Comparison of ENCODE assay signal across 16 cellular contexts in the genomic region with DNA sequence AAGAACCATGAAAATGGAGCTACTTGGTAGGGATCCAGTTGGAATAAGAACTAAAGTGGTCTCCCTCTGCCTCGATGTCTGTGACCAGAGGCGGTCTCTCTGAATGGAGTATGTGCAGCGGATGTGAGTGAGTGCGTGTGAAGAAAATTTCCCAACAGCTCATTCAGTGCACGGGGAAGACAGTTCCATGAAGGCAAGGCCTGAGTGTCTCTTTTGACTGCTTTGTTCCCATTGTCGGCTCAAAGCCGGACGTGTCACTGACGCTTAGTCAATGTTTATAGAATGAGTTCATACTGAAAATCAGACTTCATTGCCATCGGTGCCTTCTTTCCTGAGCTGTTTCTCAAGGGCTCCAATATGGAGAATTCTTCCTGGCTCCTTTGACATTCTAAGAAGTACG. TPM values are rescaled to one million over a fixed set of nuclear protein-coding genes. Genes with fewer than 3 reads are reported as not detected.
DNase-seq lines count a peak whose midpoint lies in the region; ATAC-seq, FAIRE-seq and TF ChIP-seq lines count a peak whose summit lies in the region.
"Had no signal": no experiment of that assay in that cellular context is flagged by ENCODE, and none has a peak within 500 bp of the region (broad histone marks: within the 10 kb centered on the region; RNA-seq: fewer than 3 reads in every experiment).

No MANE protein-coding gene starts in this region.

- H3K4me3 ChIP-seq in Panc1 (ENCODE audit: low read depth in 2 of 2, low read length in 2 of 2) (no peak overlapping the region), endothelial cell of umbilical vein (replicated peaks in 1 of 3; ENCODE audit: insufficient read depth in 1 of 3, low read depth in 1 of 3, low read length in 3 of 3) (no peak overlapping the region)
- H3K4me3 ChIP-seq: left ventricle myocardium inferior had no signal

- H3K27ac Mint-ChIP-seq in CD4-positive, alpha-beta T cell, result no peak overlapping the region
- H3K27ac Mint-ChIP-seq: activated B cell treated with CpG ODN at 0.5 μM for 24 hours; activated naive CD4-positive, alpha-beta T cell treated with anti-CD3 and anti-CD28 coated beads for 36 hours; naive B cell had no signal

- TF ChIP-seq POLR2A in endothelial cell of umbilical vein (IDR thresholded peaks at IDR 0.05; ENCODE audit: low read depth, low read length), result peak; percentile 38

- no peaks in the 10 kb centered on the region for H3K9me1 ChIP-seq in endothelial cell of umbilical vein (replicated peaks; ENCODE audit: control insufficient read depth, extremely low read depth, insufficient read depth, low read length)

- no peaks in the 10 kb centered on the region for H3K79me2 ChIP-seq in endothelial cell of umbilical vein (ENCODE audit: control insufficient read depth, insufficient read depth, low read length)

- dilution Hi-C loops in endothelial cell of umbilical vein (cut with MboI; ENCODE audit: extremely low pct_ligation_motif_present, low sequenced_read_pairs), result no loop called here

- TF ChIP-seq CTCF in Panc1 (IDR thresholded peaks at IDR 0.05), result no peak
- no peak for TF ChIP-seq CTCF in endothelial cell of umbilical vein (IDR thresholded peaks at IDR 0.05; ENCODE audit: extremely low read depth in 1 of 2, insufficient read depth in 1 of 2, low read depth in 1 of 2, low read length in 2 of 2)
- no peak for TF ChIP-seq CTCF in CD4-positive, alpha-beta T cell (IDR thresholded peaks at IDR 0.05)

- H3K4me3 Mint-ChIP-seq in CD4-positive, alpha-beta T cell, result no peak overlapping the region
- H3K4me3 Mint-ChIP-seq: activated B cell treated with CpG ODN at 0.5 μM for 24 hours; activated naive CD4-positive, alpha-beta T cell treated with anti-CD3 and anti-CD28 coated beads for 36 hours; central memory CD8-positive, alpha-beta T cell; naive B cell had no signal

- intact Hi-C loops in Panc1 (cut with micrococcal nuclease; ENCODE audit: unreplicated experiment), result no loop called here
- intact Hi-C loops in endothelial cell of umbilical vein (cut with micrococcal nuclease), result loop anchor here (1.0 to 2.0 kb wide), 5 partner anchors 12 to 341 kb away; a partner anchor contains a TSS
- intact Hi-C loops in CD4-positive, alpha-beta T cell (cut with DNase I, micrococcal nuclease), result no loop called here

- no peak overlapping the region for H3K4me2 ChIP-seq in endothelial cell of umbilical vein (ENCODE audit: insufficient read depth, low read length)

- H4K20me1 ChIP-seq in endothelial cell of umbilical vein (replicated peaks; ENCODE audit: control insufficient read depth, extremely low read depth, insufficient read depth, low read length), result no peaks in the 10 kb centered on the region

- H3K9me3 ChIP-seq in Panc1 (ENCODE audit: control insufficient read depth, insufficient read depth, low read depth, low read length) (no peaks in the 10 kb centered on the region), endothelial cell of umbilical vein (replicated peaks; ENCODE audit: control insufficient read depth, insufficient read depth, low read length) (no peaks in the 10 kb centered on the region)
- H3K9me3 ChIP-seq in CD4-positive, alpha-beta T cell (ENCODE audit: control insufficient read depth, low read length), result no peaks in the 10 kb centered on the region
- H3K9me3 ChIP-seq: left ventricle myocardium inferior had no signal

- H3K9me3 Mint-ChIP-seq in CD4-positive, alpha-beta T cell, result no peaks in the 10 kb centered on the region
- H3K9me3 Mint-ChIP-seq: activated B cell treated with CpG ODN at 0.5 μM for 24 hours; activated naive CD4-positive, alpha-beta T cell treated with anti-CD3 and anti-CD28 coated beads for 36 hours; central memory CD8-positive, alpha-beta T cell had no signal

- CTCF ChIA-PET in Panc1 (lab: Charles Lee) (no interaction called here), endothelial cell of umbilical vein (lab: Charles Lee) (interaction anchor here (1.0 to 2.7 kb wide), 7 partner anchors 10 to 125 kb away, joined by 3 to 8 read pairs (median 5); no protein-coding TSS in a partner anchor)
- CTCF ChIA-PET in CD4-positive, alpha-beta T cell (lab: Charles Lee), result no interaction called here

- no peak overlapping the region for H3K27ac ChIP-seq in Panc1 (ENCODE audit: low read length)
- peak overlapping the region; percentile 92 for H3K27ac ChIP-seq in endothelial cell of umbilical vein (ENCODE audit: insufficient read depth, low read depth, low read length)
- no peak overlapping the region for H3K27ac ChIP-seq in CD4-positive, alpha-beta T cell (ENCODE audit: low read depth, low read length)

- no peaks in the 10 kb centered on the region for H3K4me1 Mint-ChIP-seq in CD4-positive, alpha-beta T cell (ENCODE audit: low read depth)
- H3K4me1 Mint-ChIP-seq: activated B cell treated with CpG ODN at 0.5 μM for 24 hours; central memory CD8-positive, alpha-beta T cell; naive B cell had no signal

- FAIRE-seq in endothelial cell of umbilical vein (lab: Jason Lieb, UNC), result peak; percentile 99

- ATAC-seq in Panc1 (peak; percentile 67), GM19351 (IDR thresholded peaks at IDR 0.05; ENCODE audit: unreplicated experiment) (no peak), HG03439 (IDR thresholded peaks at IDR 0.05; ENCODE audit: unreplicated experiment) (no peak)
- ATAC-seq in CD4-positive, alpha-beta T cell (ENCODE audit: poor library complexity), result no peak

- peak overlapping the region; percentile 53 for H3K9ac ChIP-seq in endothelial cell of umbilical vein (replicated peaks; ENCODE audit: extremely low read depth, insufficient read depth, low read length)

- POLR2A ChIA-PET in Panc1 (lab: Charles Lee), result no interaction called here
- POLR2A ChIA-PET in endothelial cell of umbilical vein (lab: Charles Lee), result no interaction called here
- POLR2A ChIA-PET in CD4-positive, alpha-beta T cell (lab: Charles Lee), result no interaction called here

- in situ Hi-C loops in Panc1 (cut with HindIII; ENCODE audit: low pct_unique_long_range_greater_than_20kb, low sequenced_read_pairs), result no loop called here

- H3K4me1 ChIP-seq in Panc1 (ENCODE audit: control insufficient read depth, insufficient read depth, low read length), result no peaks in the 10 kb centered on the region
- peaks cover 23% of the 10 kb centered on the region for H3K4me1 ChIP-seq in endothelial cell of umbilical vein (ENCODE audit: control insufficient read depth, extremely low read depth, insufficient read depth, low read length)

- no peak overlapping the region for H2AFZ ChIP-seq in endothelial cell of umbilical vein (ENCODE audit: low read depth, low read length)

- H3K36me3 ChIP-seq in Panc1 (ENCODE audit: control insufficient read depth, insufficient read depth, low read length) (no peaks in the 10 kb centered on the region), endothelial cell of umbilical vein (ENCODE audit: control insufficient read depth in 2 of 2, extremely low read depth in 1 of 2, insufficient read depth in 2 of 2, low read length in 2 of 2) (no peaks in the 10 kb centered on the region)
- H3K36me3 ChIP-seq: left ventricle myocardium inferior had no signal

- no peaks in the 10 kb centered on the region for H3K27me3 ChIP-seq in Panc1 (ENCODE audit: control insufficient read depth, insufficient read depth, low read length)
- H3K27me3 ChIP-seq in endothelial cell of umbilical vein (ENCODE audit: control insufficient read depth in 2 of 2, insufficient read depth in 2 of 2, low read length in 2 of 2), result no peaks in the 10 kb centered on the region
- H3K27me3 ChIP-seq in CD4-positive, alpha-beta T cell (ENCODE audit: control insufficient read depth, insufficient read depth, low read length), result peaks cover 4% of the 10 kb centered on the region

- H3K27me3 Mint-ChIP-seq in CD4-positive, alpha-beta T cell, result peaks cover 29% of the 10 kb centered on the region

- H3K36me3 Mint-ChIP-seq in CD4-positive, alpha-beta T cell (ENCODE audit: low read depth), result no peaks in the 10 kb centered on the region

- peak; percentile 89 for DNase-seq in EL
- DNase-seq in Panc1 (ENCODE audit: low read depth, low spot score), result peak; percentile 85
- peak; percentile 63 for DNase-seq in endothelial cell of umbilical vein (ENCODE audit: low read depth, low spot score)
- peak; percentile 38 for DNase-seq in renal cortical epithelial cell (ENCODE audit: low read depth)
- no peak for DNase-seq in CD4-positive, alpha-beta T cell
- DNase-seq in Ammon's horn (ENCODE audit: low spot score), result no peak
- DNase-seq: activated B cell treated with CpG ODN at 0.5 μM for 24 hours; activated naive CD4-positive, alpha-beta T cell treated with anti-CD3 and anti-CD28 coated beads for 36 hours; left ventricle myocardium inferior; naive B cell; OCI-M1; retina; trophoblast cell had no signal

- BruUV-seq in Panc1 (replicated peaks; lab: Mats Ljungman, UMichigan), result no TSS peak
- no TSS peak for BruUV-seq in endothelial cell of umbilical vein (replicated peaks; lab: Mats Ljungman, UMichigan)

TF ChIP-seq in endothelial cell of umbilical vein, 7 proteins besides CTCF, POLR2A, EP300 and RAD21:
- no peak for TF ChIP-seq GATA2 (IDR thresholded peaks at IDR 0.05; ENCODE audit: insufficient read depth, insufficient read length, low read depth, low read length)
- TF ChIP-seq MYC (IDR thresholded peaks at IDR 0.05; ENCODE audit: low read depth, low read length), result peak; percentile 19
- peak; percentile 60 for TF ChIP-seq FOS (IDR thresholded peaks at IDR 0.05; ENCODE audit: borderline replicate concordance, insufficient read depth, low read length)
- TF ChIP-seq, protein P1, sequence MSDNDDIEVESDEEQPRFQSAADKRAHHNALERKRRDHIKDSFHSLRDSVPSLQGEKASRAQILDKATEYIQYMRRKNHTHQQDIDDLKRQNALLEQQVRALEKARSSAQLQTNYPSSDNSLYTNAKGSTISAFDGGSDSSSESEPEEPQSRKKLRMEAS (IDR thresholded peaks at IDR 0.05; ENCODE audit: insufficient read depth, insufficient read length), result no peak
- TF ChIP-seq JUN (IDR thresholded peaks at IDR 0.05; ENCODE audit: borderline replicate concordance, insufficient read depth, insufficient read length, low read depth), result peak; percentile 70
- peak; percentile 45 for TF ChIP-seq POLR2AphosphoS5 (IDR thresholded peaks at IDR 0.05; ENCODE audit: insufficient read depth, low read depth, low read length)
- TF ChIP-seq EZH2 (IDR thresholded peaks at IDR 0.05; ENCODE audit: borderline replicate concordance, low read depth, low read length, severe bottlenecking), result no peak

RNA-seq across cellular contexts. Expression of a gene that starts 55.3 kb away (rescaled TPM):
- total RNA-seq in Panc1 (2021; ENCODE audit: unreplicated experiment), result 38.3 TPM
- polyA plus RNA-seq in Panc1 (2012; ENCODE audit: insufficient read length), result 27.7 TPM
- total RNA-seq in endothelial cell of umbilical vein, result 240 and 243 TPM in 2 replicates
- polyA plus RNA-seq in endothelial cell of umbilical vein, result 36.2 and 43.7 TPM in 2 replicates
- polyA plus RNA-seq in endothelial cell of umbilical vein (2011; cell fraction: cytosol; rRNA removed), result 30.5 and 31.8 TPM in 2 replicates
- polyA plus RNA-seq in endothelial cell of umbilical vein (2011; cell fraction: nucleus; rRNA removed), result 127 and 138 TPM in 2 replicates
- polyA plus RNA-seq in endothelial cell of umbilical vein (2012), result 81.9 and 101 TPM in 2 replicates
- 129 and 144 TPM in 2 replicates for polyA minus RNA-seq in endothelial cell of umbilical vein
- 19.9 TPM for polyA minus RNA-seq in endothelial cell of umbilical vein (2011; cell fraction: cytosol; rRNA and poly(A)+ RNA removed)
- polyA minus RNA-seq in endothelial cell of umbilical vein (2011; cell fraction: nucleus; rRNA and poly(A)+ RNA removed), result 265 and 279 TPM in 2 replicates
- total RNA-seq in renal cortical epithelial cell, result 48.8 and 73.8 TPM in 2 replicates
- total RNA-seq in CD4-positive, alpha-beta T cell, result 1 to 10 TPM; 5.9 to 8.4 TPM
- total RNA-seq: activated B cell treated with CpG ODN at 0.5 μM for 24 hours had no signal

Comparison
In these comparisons a context has a peak if more than half of its experiments do, and no peak if none do; other contexts are left out.
1. DNase-seq: peak in EL (single experiment), Panc1 (single experiment), endothelial cell of umbilical vein (single experiment) and renal cortical epithelial cell (single experiment); none in CD4-positive, alpha-beta T cell (0 of 10) and Ammon's horn (single experiment).